Comparison of ENCODE assay signal across 1 cellular context in genomic region chr2:206442516-206442853, GRCh38.
TF ChIP-seq lines count a peak whose summit lies in the region.

No MANE protein-coding gene starts in this region.

TF ChIP-seq in GM12878, 131 proteins besides CTCF, POLR2A, EP300 and RAD21 (continued from another document):
- no peak for TF ChIP-seq REST (IDR thresholded peaks at IDR 0.05; ENCODE audit: low read depth, low read length)
